In genomic region chr5:69451941-69452652, GRCh38 we compare ENCODE assay signal across 1 cellular context.
A peak's percentile ranks its signal among the peaks of the same experiment; 100 is the strongest.
TF ChIP-seq lines count a peak whose summit lies in the region.

No MANE protein-coding gene starts in this region.

TF ChIP-seq in HepG2, 621 proteins besides CTCF, POLR2A, EP300 and RAD21 (continued from another document):
- TF ChIP-seq LRRFIP1 (CRISPR knock-in tag; conservative IDR thresholded peaks at IDR 0.05) (no peak), HOXA5 (CRISPR knock-in tag; IDR thresholded peaks at IDR 0.05) (no peak), ASH2L (IDR thresholded peaks at IDR 0.05; ENCODE audit: insufficient read length, low read depth, low read length) (peak; percentile 74), RCOR2 (CRISPR knock-in tag; IDR thresholded peaks at IDR 0.05) (no peak), GLI4 (CRISPR knock-in tag; IDR thresholded peaks at IDR 0.05; ENCODE audit: borderline replicate concordance) (no peak), TOE1 (CRISPR knock-in tag; IDR thresholded peaks at IDR 0.05) (no peak), E2F1 (CRISPR knock-in tag; IDR thresholded peaks at IDR 0.05) (no peak; the same call in 1 of the 2 replicates), ZNF770 (CRISPR knock-in tag; IDR thresholded peaks at IDR 0.05) (no peak), ZNF382 (CRISPR knock-in tag; IDR thresholded peaks at IDR 0.05; ENCODE audit: borderline replicate concordance) (no peak), ZNF12 (CRISPR knock-in tag; IDR thresholded peaks at IDR 0.05) (no peak), CEBPB (IDR thresholded peaks at IDR 0.05; ENCODE audit: borderline replicate concordance, low read depth, low read length) (peak; percentile 37; the same call in 1 of the 2 replicates), E2F2 (CRISPR knock-in tag; IDR thresholded peaks at IDR 0.05; ENCODE audit: borderline replicate concordance) (no peak)
